In the genomic region with DNA sequence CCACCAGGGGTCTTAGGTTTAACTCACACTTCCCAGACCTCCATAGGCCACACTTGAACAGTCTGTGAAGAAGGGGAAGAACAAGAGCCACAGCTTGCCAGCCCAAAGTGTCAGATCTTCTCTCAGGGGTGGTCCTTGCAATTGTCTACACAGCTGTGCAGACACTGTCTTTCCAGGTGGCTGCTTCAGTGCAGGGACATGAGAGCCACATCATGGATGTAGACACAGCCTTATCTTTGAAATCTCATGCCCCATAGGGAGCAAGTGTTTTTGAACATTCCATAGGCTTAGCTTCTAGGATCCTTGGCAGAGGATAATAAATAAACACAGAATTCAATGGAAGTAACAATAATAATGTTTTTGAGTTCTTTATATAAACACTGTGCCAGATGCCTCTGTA, we compare ENCODE assay signal across 20 cellular contexts. TPM values are rescaled to one million over a fixed set of nuclear protein-coding genes. Genes with fewer than 3 reads are reported as not detected.
A peak's percentile ranks its signal among the peaks of the same experiment; 100 is the strongest.
DNase-seq lines count a peak whose midpoint lies in the region; ATAC-seq, FAIRE-seq and TF ChIP-seq lines count a peak whose summit lies in the region.
"Had no signal": no experiment of that assay in that cellular context is flagged by ENCODE, and none has a peak within 500 bp of the region (broad histone marks: within the 10 kb centered on the region; RNA-seq: fewer than 3 reads in every experiment).

No MANE protein-coding gene starts in this region.

- CTCF ChIA-PET in HepG2 (lab: Yijun Ruan, JAX; ENCODE audit: low intra/inter-chr PET ratio, low total read pairs), result no interaction called here

- peaks cover 16% of the 10 kb centered on the region for H3K4me1 ChIP-seq in HepG2 (ENCODE audit: insufficient read depth, low read length)
- H3K4me1 ChIP-seq in right lobe of liver, result peaks cover 0 to 8% (median 0%) of the 10 kb centered on the region in 4 donors
- peaks cover 30% of the 10 kb centered on the region for H3K4me1 ChIP-seq in SJSA1 (replicated peaks)

- peaks cover 34% of the 10 kb centered on the region for H3K79me2 ChIP-seq in HepG2 (ENCODE audit: insufficient read depth, low read length)

- H3K27me3 ChIP-seq in HepG2 (ENCODE audit: control insufficient read depth in 1 of 2, insufficient read depth in 2 of 2, low read length in 2 of 2) (no peaks in the 10 kb centered on the region), right lobe of liver (no peaks in the 10 kb centered on the region), SJSA1 (replicated peaks) (no peaks in the 10 kb centered on the region)
- H3K27me3 ChIP-seq: BLaER1 treated with 17β-estradiol and CSF1 and Interleukin-3, amounts not matched to agents 10 nM and 100 nM; MG63 had no signal

- H3K9me3 Mint-ChIP-seq in activated T-cell treated with anti-CD3 and anti-CD28 coated beads, Interleukin-2, amount 50 U/mL, for 72 hours, result no peaks in the 10 kb centered on the region
- H3K9me3 Mint-ChIP-seq: CD8-positive, alpha-beta memory T cell had no signal

- TF ChIP-seq POLR2A in HepG2 (IDR thresholded peaks at IDR 0.05; ENCODE audit: insufficient read depth in 1 of 2, low read depth in 2 of 2, low read length in 2 of 2), result no peak
- no peak for TF ChIP-seq POLR2A in right lobe of liver (IDR thresholded peaks at IDR 0.05)

- TF ChIP-seq CTCF in HepG2 (CRISPR knock-in tag; IDR thresholded peaks at IDR 0.05) (no peak), right lobe of liver (IDR thresholded peaks at IDR 0.05) (no peak), fibroblast of villous mesenchyme (IDR thresholded peaks at IDR 0.05; ENCODE audit: insufficient read depth, low read depth, low read length) (peak; percentile 13)

- no peaks in the 10 kb centered on the region for H3K27me3 Mint-ChIP-seq in activated T-cell treated with anti-CD3 and anti-CD28 coated beads, Interleukin-2, amount 50 U/mL, for 72 hours (ENCODE audit: low read depth)
- H3K27me3 Mint-ChIP-seq: CD8-positive, alpha-beta memory T cell had no signal

- no peak for TF ChIP-seq RAD21 in HepG2 (CRISPR knock-in tag; IDR thresholded peaks at IDR 0.05)

- TF ChIP-seq EP300 in HepG2 (IDR thresholded peaks at IDR 0.05; ENCODE audit: low read depth in 2 of 2, low read length in 2 of 2) (no peak), HepG2 (CRISPR knock-in tag; IDR thresholded peaks at IDR 0.05; ENCODE audit: borderline replicate concordance) (no peak)

- H3K9ac ChIP-seq in HepG2 (ENCODE audit: insufficient read depth, low read depth, low read length), result no peak overlapping the region
- H3K9ac ChIP-seq: BLaER1 treated with 17β-estradiol and CSF1 and Interleukin-3, amounts not matched to agents 10 nM and 100 nM had no signal

- H2AFZ ChIP-seq in HepG2 (ENCODE audit: low read length), result no peak overlapping the region

- H3K4me1 Mint-ChIP-seq in activated T-cell treated with anti-CD3 and anti-CD28 coated beads, Interleukin-2, amount 50 U/mL, for 72 hours (ENCODE audit: low read depth), result peaks cover 45% of the 10 kb centered on the region

- no peaks in the 10 kb centered on the region for H3K9me3 ChIP-seq in HepG2 (ENCODE audit: low read length)
- no peaks in the 10 kb centered on the region for H3K9me3 ChIP-seq in right lobe of liver
- H3K9me3 ChIP-seq in SJSA1 (replicated peaks), result no peaks in the 10 kb centered on the region
- H3K9me3 ChIP-seq: BLaER1 treated with 17β-estradiol and CSF1 and Interleukin-3, amounts not matched to agents 10 nM and 100 nM; MG63 had no signal

- no peak overlapping the region for H3K27ac Mint-ChIP-seq in activated T-cell treated with anti-CD3 and anti-CD28 coated beads, Interleukin-2, amount 50 U/mL, for 72 hours
- H3K27ac Mint-ChIP-seq: CD8-positive, alpha-beta memory T cell had no signal

- H3K27ac ChIP-seq in HepG2 (ENCODE audit: extremely low read length, insufficient read depth, low read length) (no peak overlapping the region), right lobe of liver (no peak overlapping the region), SJSA1 (0 out of 2 replicates have a peak overlapping the region, but pooled peaks have one; percentile 46)
- H3K27ac ChIP-seq: BLaER1 treated with 17β-estradiol and CSF1 and Interleukin-3, amounts not matched to agents 10 nM and 100 nM had no signal

- H3K4me2 ChIP-seq in HepG2 (ENCODE audit: low read depth, low read length), result no peak overlapping the region
- H3K4me2 ChIP-seq: BLaER1 treated with 17β-estradiol and CSF1 and Interleukin-3, amounts not matched to agents 10 nM and 100 nM had no signal

- FAIRE-seq in HepG2 (lab: Jason Lieb, UNC), result no peak
- FAIRE-seq: H1 had no signal

- H3K4me3 ChIP-seq in HepG2 (replicated peaks in 1 of 3; ENCODE audit: insufficient read depth in 1 of 3, low read depth in 2 of 3, low read length in 3 of 3) (no peak overlapping the region), right lobe of liver (no peak overlapping the region), SJSA1 (no peak overlapping the region), fibroblast of villous mesenchyme (ENCODE audit: low read depth, low read length) (no peak overlapping the region)
- H3K4me3 ChIP-seq: BLaER1 treated with 17β-estradiol and CSF1 and Interleukin-3, amounts not matched to agents 10 nM and 100 nM; MG63 had no signal

- intact Hi-C loops in HepG2 (cut with micrococcal nuclease; ENCODE audit: unreplicated experiment), result no loop called here
- intact Hi-C loops in right lobe of liver (cut with DNase I), result no loop called here

- H3K36me3 Mint-ChIP-seq in activated T-cell treated with anti-CD3 and anti-CD28 coated beads, Interleukin-2, amount 50 U/mL, for 72 hours (ENCODE audit: insufficient read depth in 2 of 2), result peaks cover 4% of the 10 kb centered on the region in 2 donors

- ATAC-seq in HepG2 (peak; percentile 42; the same call in 2 of the 3 replicates), right lobe of liver (no peak), HG03439 (IDR thresholded peaks at IDR 0.05; ENCODE audit: unreplicated experiment) (no peak)
- no peak for ATAC-seq in activated T-cell treated with anti-CD3 and anti-CD28 coated beads, Interleukin-2, amount 50 U/mL, for 72 hours (replicated peaks in 1 of 2)
- ATAC-seq in stimulated activated naive CD8-positive, alpha-beta T cell treated with anti-CD3 and anti-CD28 coated beads, Interleukin-15, Interleukin-2, amounts not matched to agents 100 U/mL and 50 U/mL, for 24 hours, result no peak
- ATAC-seq: Panc1 had no signal

- no peak overlapping the region for H3K4me3 Mint-ChIP-seq in activated T-cell treated with anti-CD3 and anti-CD28 coated beads, Interleukin-2, amount 50 U/mL, for 72 hours
- H3K4me3 Mint-ChIP-seq: CD8-positive, alpha-beta memory T cell had no signal

- BruUV-seq in HepG2 (replicated peaks; lab: Mats Ljungman, UMichigan), result no TSS peak

- in situ Hi-C loops in HepG2 (cut with HindIII; ENCODE audit: extremely low pct_ligation_motif_present, low pct_unique_long_range_greater_than_20kb), result no loop called here

- no peaks in the 10 kb centered on the region for H3K36me3 ChIP-seq in HepG2 (replicated peaks in 1 of 2; ENCODE audit: control insufficient read depth in 1 of 2, insufficient read depth in 2 of 2, low read length in 2 of 2)
- H3K36me3 ChIP-seq in right lobe of liver, result no peaks in the 10 kb centered on the region
- H3K36me3 ChIP-seq in SJSA1, result no peaks in the 10 kb centered on the region
- H3K36me3 ChIP-seq: MG63 had no signal

- no peaks in the 10 kb centered on the region for H4K20me1 ChIP-seq in HepG2 (ENCODE audit: insufficient read depth, low read length)

- DNase-seq in HepG2 (ENCODE audit: low spot score), result no peak
- no peak for DNase-seq in right lobe of liver
- DNase-seq in SJSA1 (ENCODE audit: low read depth in 1 of 2, low spot score in 2 of 2), result peak; percentile 66 to 81
- no peak for DNase-seq in fibroblast of villous mesenchyme (ENCODE audit: low read depth)
- no peak for DNase-seq in activated T-cell treated with anti-CD3 and anti-CD28 coated beads, Interleukin-2, amount 50 U/mL, for 72 hours
- no peak for DNase-seq in activated naive CD4-positive, alpha-beta T cell treated with anti-CD3 and anti-CD28 coated beads, Interleukin-2, amount 50 U/mL, for 16 hours
- no peak for DNase-seq in stimulated activated naive CD8-positive, alpha-beta T cell treated with anti-CD3 and anti-CD28 coated beads, Interleukin-15, Interleukin-2, amounts not matched to agents 100 U/mL and 50 U/mL, for 24 hours
- DNase-seq: CD8-positive, alpha-beta memory T cell; Karpas-422; MG63; NCI-H1092 treated with DMSO at 0.1 percent for 48 hours; NCI-H146; NCI-H2029 treated with DMSO at 0.1 percent for 48 hours; NCI-H2171; NCI-H446; NCI-H526 treated with DMSO at 0.1 percent for 48 hours had no signal

- POLR2A ChIA-PET in HepG2 (lab: Yijun Ruan, JAX), result no interaction called here

TF ChIP-seq in HepG2, 621 proteins besides CTCF, POLR2A, EP300 and RAD21 (continues in another document):
- no peak for TF ChIP-seq ZNF326 (CRISPR knock-in tag; IDR thresholded peaks at IDR 0.05; ENCODE audit: borderline replicate concordance)
- no peak for TF ChIP-seq HDAC2 (CRISPR knock-in tag; IDR thresholded peaks at IDR 0.05)
- no peak for TF ChIP-seq ZNF674 (CRISPR knock-in tag; IDR thresholded peaks at IDR 0.05; ENCODE audit: low read depth)

RNA-seq across cellular contexts. Expression of gene ZNF407, which starts 6.7 kb away (rescaled TPM):
- total RNA-seq in HepG2 (2016; rRNA removed; fragmentation: Illumina TruSeq; extraction: Trizol), result 8.3 and 8.7 TPM in 2 replicates
- 3.8 and 5.4 TPM in 2 replicates for total RNA-seq in HepG2 (2016; cell fraction: cytosol; rRNA removed; fragmentation: Illumina TruSeq; extraction: Trizol; ENCODE audit: low read depth)
- total RNA-seq in HepG2 (2016; cell fraction: insoluble cytoplasmic fraction; rRNA removed; fragmentation: Illumina TruSeq; extraction: Trizol), result 7.6 and 8.5 TPM in 2 replicates
- 3.2 and 3.7 TPM in 2 replicates for total RNA-seq in HepG2 (2016; cell fraction: membrane; rRNA removed; fragmentation: Illumina TruSeq; extraction: Trizol)
- 30.6 and 34.2 TPM in 2 replicates for total RNA-seq in HepG2 (2016; cell fraction: nucleus; rRNA removed; fragmentation: Illumina TruSeq; extraction: Trizol)
- 2.2 and 2.3 TPM in 2 replicates for polyA plus RNA-seq in HepG2 (2011; rRNA removed)
- 1.9 TPM in 2 replicates for polyA plus RNA-seq in HepG2 (2011; cell fraction: cytosol; rRNA removed)
- polyA plus RNA-seq in HepG2 (2011; cell fraction: nucleus; rRNA removed), result 5.6 and 6.2 TPM in 2 replicates
- polyA plus RNA-seq in HepG2 (2012), result 2.2 and 3.1 TPM in 2 replicates
- polyA plus RNA-seq in HepG2 (2016; cell fraction: cytosol; fragmentation: Illumina TruSeq; extraction: Trizol; ENCODE audit: low read depth), result 0.15 and 0.18 TPM in 2 replicates
- polyA plus RNA-seq in HepG2 (2016; cell fraction: insoluble cytoplasmic fraction; fragmentation: Illumina TruSeq; extraction: Trizol; ENCODE audit: low read depth), result 2.2 and 2.5 TPM in 2 replicates
- polyA plus RNA-seq in HepG2 (2016; cell fraction: membrane; fragmentation: Illumina TruSeq; extraction: Trizol; ENCODE audit: low read depth), result 0.23 and 0.27 TPM in 2 replicates
- 5.1 and 5.5 TPM in 2 replicates for polyA plus RNA-seq in HepG2 (2016; cell fraction: nucleus; fragmentation: Illumina TruSeq; extraction: Trizol; ENCODE audit: insufficient read depth, low read depth)
- 24.1 and 31.8 TPM in 2 replicates for polyA minus RNA-seq in HepG2 (2011; rRNA and poly(A)+ RNA removed; ENCODE audit: low replicate concordance)
- 5.8 and 8.0 TPM in 2 replicates for polyA minus RNA-seq in HepG2 (2011; cell fraction: cytosol; rRNA and poly(A)+ RNA removed)
- 109 and 118 TPM in 2 replicates for polyA minus RNA-seq in HepG2 (2011; cell fraction: nucleus; rRNA and poly(A)+ RNA removed)
- 1 to 10 TPM; 4.3 to 8.0 (median 5.7) TPM for total RNA-seq in right lobe of liver
- 11.0 and 15.2 TPM in 2 replicates for total RNA-seq in SJSA1 (2014; rRNA removed; shearing (Covaris generic))
- total RNA-seq in fibroblast of villous mesenchyme, result 16.4 and 22.0 TPM in 2 replicates
- 10 to 100 TPM; 11.9 to 13.0 TPM for total RNA-seq in activated T-cell treated with anti-CD3 and anti-CD28 coated beads, Interleukin-2, amount 50 U/mL, for 72 hours

Comparison
In these comparisons a context has a peak if more than half of its experiments do, and no peak if none do; other contexts are left out.
1. DNase-seq: peak in SJSA1 (2 of 2); none in HepG2 (single experiment), right lobe of liver (0 of 3), fibroblast of villous mesenchyme (single experiment), activated T-cell treated with anti-CD3 and anti-CD28 coated beads, Interleukin-2, amount 50 U/mL, for 72 hours (0 of 2), activated naive CD4-positive, alpha-beta T cell treated with anti-CD3 and anti-CD28 coated beads, Interleukin-2, amount 50 U/mL, for 16 hours (single experiment) and stimulated activated naive CD8-positive, alpha-beta T cell treated with anti-CD3 and anti-CD28 coated beads, Interleukin-15, Interleukin-2, amounts not matched to agents 100 U/mL and 50 U/mL, for 24 hours (single experiment).